6 cellular contexts compared by ENCODE assay signal in genomic region chr4:136699905-136700304, GRCh38.
"Had no signal": no experiment of that assay in that cellular context is flagged by ENCODE, and none has a peak within 500 bp of the region (broad histone marks: within the 10 kb centered on the region; RNA-seq: fewer than 3 reads in every experiment).

No MANE protein-coding gene starts in this region.

- ATAC-seq: HepG2, K562 had no signal

- DNase-seq: IMR-90, KBM-7, KG1 had no signal

- H3K27ac Mint-ChIP-seq: IgD-negative memory B cell had no signal

- H3K36me3 Mint-ChIP-seq: IgD-negative memory B cell had no signal

- H3K4me1 Mint-ChIP-seq: IgD-negative memory B cell had no signal

- H3K4me3 Mint-ChIP-seq: IgD-negative memory B cell had no signal

- H3K27me3 Mint-ChIP-seq: IgD-negative memory B cell had no signal
